Comparison of ENCODE assay signal across 14 cellular contexts in genomic region chr4:26402458-26402857, GRCh38.
A peak's percentile ranks its signal among the peaks of the same experiment; 100 is the strongest.
DNase-seq lines count a peak whose midpoint lies in the region; ATAC-seq, FAIRE-seq and TF ChIP-seq lines count a peak whose summit lies in the region.
"Had no signal": no experiment of that assay in that cellular context is flagged by ENCODE, and none has a peak within 500 bp of the region (broad histone marks: within the 10 kb centered on the region; RNA-seq: fewer than 3 reads in every experiment).

No MANE protein-coding gene starts in this region.

- no peak overlapping the region for H3K4me3 Mint-ChIP-seq in activated T-helper 2 cell treated with anti-CD3 and anti-CD28 coated beads, Interferon-gamma antibody, Interleukin-2, Interleukin-4, amounts not matched to agents 10 μg/mL and 5 μg/mL and 100 μg/mL, durations not matched to agents 14 hours and 24 hours and 36 hours (ENCODE audit: low read depth)

- no peaks in the 10 kb centered on the region for H3K27me3 Mint-ChIP-seq in activated T-helper 2 cell treated with anti-CD3 and anti-CD28 coated beads, Interferon-gamma antibody, Interleukin-2, Interleukin-4, amounts not matched to agents 10 μg/mL and 5 μg/mL and 100 μg/mL, durations not matched to agents 14 hours and 24 hours and 36 hours (ENCODE audit: low read depth)

- peak overlapping the region; percentile 4 for H3K27ac Mint-ChIP-seq in activated T-helper 2 cell treated with anti-CD3 and anti-CD28 coated beads, Interferon-gamma antibody, Interleukin-2, Interleukin-4, amounts not matched to agents 10 μg/mL and 5 μg/mL and 100 μg/mL, durations not matched to agents 14 hours and 24 hours and 36 hours

- peak; percentile 48 for FAIRE-seq in GM12892 (lab: Jason Lieb, UNC)
- FAIRE-seq: colon had no signal

- ATAC-seq in GM19463 (IDR thresholded peaks at IDR 0.05; ENCODE audit: unreplicated experiment) (peak; percentile 73), HG02870 (IDR thresholded peaks at IDR 0.05; ENCODE audit: unreplicated experiment) (peak; percentile 72)
- ATAC-seq: heart right ventricle, left colon had no signal

- no peak overlapping the region for H3K27ac ChIP-seq in caudate nucleus (ENCODE audit: low read depth, low read length)
- H3K27ac ChIP-seq: adrenal gland, heart right ventricle had no signal

- peaks cover 30% of the 10 kb centered on the region for H3K9me3 Mint-ChIP-seq in activated T-helper 2 cell treated with anti-CD3 and anti-CD28 coated beads, Interferon-gamma antibody, Interleukin-2, Interleukin-4, amounts not matched to agents 10 μg/mL and 5 μg/mL and 100 μg/mL, durations not matched to agents 14 hours and 24 hours and 36 hours

- DNase-seq in GM12892 (ENCODE audit: insufficient read length) (no peak), posterior vena cava (ENCODE audit: low spot score) (no peak), NCI-H2227 (lab: John Stamatoyannopoulos, UW; ENCODE audit: unreplicated experiment) (no peak), hepatic stellate cell (ENCODE audit: low spot score) (no peak), caudate nucleus (lab: John Stamatoyannopoulos, UW) (no peak)
- DNase-seq in activated T-helper 2 cell treated with anti-CD3 and anti-CD28 coated beads, Interferon-gamma antibody, Interleukin-2, Interleukin-4, amounts not matched to agents 10 μg/mL and 5 μg/mL and 100 μg/mL, durations not matched to agents 14 hours and 24 hours and 36 hours (ENCODE audit: low spot score): no peak
- DNase-seq: activated T-cell treated with anti-CD3 and anti-CD28 coated beads, Interleukin-2, amount 50 U/mL, for 1 hour; adrenal gland; heart right ventricle; left colon; stimulated activated CD4-positive, alpha-beta T cell treated with anti-CD3 and anti-CD28 coated beads, Interleukin-1b, Interleukin-23, amount 100 ng/mL, for 48 hours had no signal

- peaks cover 46% of the 10 kb centered on the region for H3K4me1 Mint-ChIP-seq in activated T-helper 2 cell treated with anti-CD3 and anti-CD28 coated beads, Interferon-gamma antibody, Interleukin-2, Interleukin-4, amounts not matched to agents 10 μg/mL and 5 μg/mL and 100 μg/mL, durations not matched to agents 14 hours and 24 hours and 36 hours (ENCODE audit: low read depth)

- no peak for TF ChIP-seq POLR2A in GM12892 (IDR thresholded peaks at IDR 0.05; ENCODE audit: low read depth, low read length)

- intact Hi-C loops in activated T-helper 2 cell treated with anti-CD3 and anti-CD28 coated beads, Interferon-gamma antibody, Interleukin-2, Interleukin-4, amounts not matched to agents 10 μg/mL and 5 μg/mL and 100 μg/mL, durations not matched to agents 14 hours and 24 hours and 36 hours (cut with micrococcal nuclease): no loop called here
- intact Hi-C loops in posterior vena cava (cut with DNase I): no loop called here

- peaks cover 82% of the 10 kb centered on the region for H3K36me3 Mint-ChIP-seq in activated T-helper 2 cell treated with anti-CD3 and anti-CD28 coated beads, Interferon-gamma antibody, Interleukin-2, Interleukin-4, amounts not matched to agents 10 μg/mL and 5 μg/mL and 100 μg/mL, durations not matched to agents 14 hours and 24 hours and 36 hours (ENCODE audit: low read depth)
